Comparison of ENCODE assay signal across 22 cellular contexts in genomic region chr1:45765999-45766792, GRCh38. TPM values are rescaled to one million over a fixed set of nuclear protein-coding genes. Genes with fewer than 3 reads are reported as not detected.
DNase-seq lines count a peak whose midpoint lies in the region; ATAC-seq and TF ChIP-seq lines count a peak whose summit lies in the region.
"Had no signal": no experiment of that assay in that cellular context is flagged by ENCODE, and none has a peak within 500 bp of the region (broad histone marks: within the 10 kb centered on the region; RNA-seq: fewer than 3 reads in every experiment).

No MANE protein-coding gene starts in this region.

- H3K4me3 Mint-ChIP-seq in endodermal cell = no peak overlapping the region
- H3K4me3 Mint-ChIP-seq in activated T-cell treated with anti-CD3 and anti-CD28 coated beads, Interleukin-2, amount 50 U/mL, for 24 hours = no peak overlapping the region
- H3K4me3 Mint-ChIP-seq: B cell; CD4-positive, alpha-beta T cell; T-cell had no signal

- no peak overlapping the region for H3K4me3 ChIP-seq in WERI-Rb-1 (ENCODE audit: low read depth, low read length)
- no peak overlapping the region for H3K4me3 ChIP-seq in right lobe of liver
- H3K4me3 ChIP-seq in endodermal cell (ENCODE audit: low read length) = no peak overlapping the region
- H3K4me3 ChIP-seq: HAP-1 had no signal

- no peak overlapping the region for H3K27ac Mint-ChIP-seq in endodermal cell
- no peak overlapping the region for H3K27ac Mint-ChIP-seq in activated T-cell treated with anti-CD3 and anti-CD28 coated beads, Interleukin-2, amount 50 U/mL, for 24 hours
- H3K27ac Mint-ChIP-seq: B cell; CD4-positive, alpha-beta T cell; T-cell had no signal

- peaks cover 2% of the 10 kb centered on the region for H3K27me3 Mint-ChIP-seq in endodermal cell (ENCODE audit: insufficient read depth)
- no peaks in the 10 kb centered on the region for H3K27me3 Mint-ChIP-seq in activated T-cell treated with anti-CD3 and anti-CD28 coated beads, Interleukin-2, amount 50 U/mL, for 24 hours
- H3K27me3 Mint-ChIP-seq: T-cell had no signal

- no peaks in the 10 kb centered on the region for H3K36me3 Mint-ChIP-seq in endodermal cell (ENCODE audit: low read depth)
- no peaks in the 10 kb centered on the region for H3K36me3 Mint-ChIP-seq in activated T-cell treated with anti-CD3 and anti-CD28 coated beads, Interleukin-2, amount 50 U/mL, for 24 hours (ENCODE audit: low read depth)
- H3K36me3 Mint-ChIP-seq: T-cell had no signal

- ATAC-seq in right lobe of liver (peak in 3 of 4 donors; percentile 58 to 76 (median 62)), HG02981 (IDR thresholded peaks at IDR 0.05; ENCODE audit: unreplicated experiment) (no peak)
- ATAC-seq: PC-3, T-cell had no signal

- 46% methylated on average over 13 of the region's 13 CpGs for WGBS in right lobe of liver (ENCODE audit: insufficient coverage, low coverage, low lambda C conversion rate, missing lambda C conversion rate)
- 82 to 96% methylated on average over 8 to 12 of the region's 13 CpGs for WGBS in endodermal cell (ENCODE audit: insufficient coverage in 1 of 2, insufficient read length in 1 of 2), 2 experiments

- H3K9me3 ChIP-seq in WERI-Rb-1 (ENCODE audit: severe bottlenecking) (no peaks in the 10 kb centered on the region), right lobe of liver (no peaks in the 10 kb centered on the region), endodermal cell (ENCODE audit: control insufficient read depth, low read length) (no peaks in the 10 kb centered on the region)
- H3K9me3 ChIP-seq: Caco-2 had no signal

- H3K9ac ChIP-seq in endodermal cell (ENCODE audit: extremely low read depth, low read length, poor library complexity, severe bottlenecking) = no peak overlapping the region

- no peaks in the 10 kb centered on the region for H3K4me1 ChIP-seq in right lobe of liver
- H3K4me1 ChIP-seq in endodermal cell (ENCODE audit: control insufficient read depth, insufficient read depth, low read length) = no peaks in the 10 kb centered on the region
- H3K4me1 ChIP-seq: Caco-2, HAP-1 had no signal

- H3K27ac ChIP-seq in WERI-Rb-1 (no peak overlapping the region), right lobe of liver (no peak overlapping the region), endodermal cell (ENCODE audit: low read depth, low read length) (no peak overlapping the region)
- H3K27ac ChIP-seq: 22Rv1 had no signal

- H3K36me3 ChIP-seq in WERI-Rb-1 (no peaks in the 10 kb centered on the region), right lobe of liver (no peaks in the 10 kb centered on the region), endodermal cell (ENCODE audit: control insufficient read depth, insufficient read depth, low read length) (no peaks in the 10 kb centered on the region)
- H3K36me3 ChIP-seq: HAP-1 had no signal

- TF ChIP-seq CTCF in WERI-Rb-1 (IDR thresholded peaks at IDR 0.05; ENCODE audit: low read depth, low read length) = no peak
- no peak for TF ChIP-seq CTCF in right lobe of liver (IDR thresholded peaks at IDR 0.05)
- TF ChIP-seq CTCF in endodermal cell (conservative IDR thresholded peaks at IDR 0.05) = no peak

- no peaks in the 10 kb centered on the region for H3K4me1 Mint-ChIP-seq in endodermal cell
- no peaks in the 10 kb centered on the region for H3K4me1 Mint-ChIP-seq in activated T-cell treated with anti-CD3 and anti-CD28 coated beads, Interleukin-2, amount 50 U/mL, for 24 hours (ENCODE audit: low read depth)
- H3K4me1 Mint-ChIP-seq: B cell, T-cell had no signal

- DNase-seq in NCI-H82 (lab: John Stamatoyannopoulos, UW) (peak; percentile 48), NCI-H82 treated with DMSO at 0.1 percent for 48 hours (lab: John Stamatoyannopoulos, UW; ENCODE audit: unreplicated experiment) (no peak), WERI-Rb-1 (peak; percentile 27), right lobe of liver (peak in 2 of 3 donors; percentile 27 to 63), endodermal cell (no peak), LoVo (ENCODE audit: low spot score) (no peak)
- no peak for DNase-seq in activated T-cell treated with anti-CD3 and anti-CD28 coated beads, Interleukin-2, amount 50 U/mL, for 24 hours
- DNase-seq: Caco-2; CD4-positive, alpha-beta T cell; DMS153; GDM1; NCI-H1092 treated with DMSO at 0.1 percent for 48 hours; NCI-H2081; NCI-H748 treated with DMSO at 0.1 percent for 48 hours; RPMI8226; SIG-M5; T-cell had no signal

- H3K9me3 Mint-ChIP-seq in endodermal cell = peaks cover 7% of the 10 kb centered on the region
- no peaks in the 10 kb centered on the region for H3K9me3 Mint-ChIP-seq in activated T-cell treated with anti-CD3 and anti-CD28 coated beads, Interleukin-2, amount 50 U/mL, for 24 hours
- H3K9me3 Mint-ChIP-seq: CD4-positive, alpha-beta T cell; T-cell had no signal

- no peak for TF ChIP-seq POLR2A in right lobe of liver (IDR thresholded peaks at IDR 0.05)

- intact Hi-C loops in right lobe of liver (cut with DNase I) = no loop called here

- H3K27me3 ChIP-seq in WERI-Rb-1 (ENCODE audit: insufficient read depth, low read depth, severe bottlenecking) = no peaks in the 10 kb centered on the region
- H3K27me3 ChIP-seq in right lobe of liver = no peaks in the 10 kb centered on the region
- no peaks in the 10 kb centered on the region for H3K27me3 ChIP-seq in endodermal cell (ENCODE audit: control insufficient read depth, insufficient read depth, low read length, poor library complexity, severe bottlenecking)

RNA-seq across cellular contexts. Expression of gene IPP, which starts 15.7 kb away (rescaled TPM):
- 10 to 100 TPM in 2 of 6 experiments, 1 to 10 TPM in 4; 5.5 to 12.9 (median 8.3) TPM for total RNA-seq in right lobe of liver
- 10 to 100 TPM; 14.9 to 18.6 TPM for total RNA-seq in endodermal cell
- polyA plus RNA-seq in endodermal cell (2013, experiment 1 of 2) = 16.8 TPM
- 17.6 TPM for polyA plus RNA-seq in endodermal cell (2013, experiment 2 of 2)

RNA-seq across cellular contexts. Expression of gene MAST2, which starts 37.2 kb away (rescaled TPM):
- 10 to 100 TPM in 5 of 6 experiments, 1 to 10 TPM in 1; 9.9 to 14.9 (median 12.3) TPM for total RNA-seq in right lobe of liver
- 10 to 100 TPM; 46.3 to 60.7 TPM for total RNA-seq in endodermal cell
- polyA plus RNA-seq in endodermal cell (2013, experiment 1 of 2) = 40.3 TPM
- 40.2 TPM for polyA plus RNA-seq in endodermal cell (2013, experiment 2 of 2)

Comparison
In these comparisons a context has a peak if more than half of its experiments do, and no peak if none do; other contexts are left out.
1. DNase-seq: peak in NCI-H82 (single experiment), WERI-Rb-1 (single experiment) and right lobe of liver (2 of 3); none in NCI-H82 treated with DMSO at 0.1 percent for 48 hours (single experiment), endodermal cell (single experiment), activated T-cell treated with anti-CD3 and anti-CD28 coated beads, Interleukin-2, amount 50 U/mL, for 24 hours (single experiment) and LoVo (single experiment).